Comparison of ENCODE assay signal across 9 cellular contexts in genomic region chr2:71023553-71024243, GRCh38. TPM values are rescaled to one million over a fixed set of nuclear protein-coding genes. Genes with fewer than 3 reads are reported as not detected.
DNase-seq lines count a peak whose midpoint lies in the region; TF ChIP-seq lines count a peak whose summit lies in the region.
"Not testable (repeated sequence)": the region's sequence is repeated elsewhere in the genome, so short reads cannot be mapped to it uniquely, and the experiment has no call there.
"Had no signal": no experiment of that assay in that cellular context is flagged by ENCODE, and none has a peak within 500 bp of the region (broad histone marks: within the 10 kb centered on the region; RNA-seq: fewer than 3 reads in every experiment).

No MANE protein-coding gene starts in this region.

- intact Hi-C loops in thyroid gland (cut with DNase I), result not testable (repeated sequence)

- not testable (repeated sequence) for H3K36me3 ChIP-seq in thyroid gland

- peaks cover 0 to 12% of the 10 kb centered on the region in 2 donors for H3K4me1 ChIP-seq in thyroid gland

- peak overlapping the region; percentile 73 for H3K27ac Mint-ChIP-seq in activated T-cell treated with anti-CD3 and anti-CD28 coated beads, Interleukin-2, amount 50 U/mL, for 24 hours
- H3K27ac Mint-ChIP-seq in mesothelial cell of epicardium, result peak overlapping the region; percentile 68

- not testable (repeated sequence) for H3K36me3 Mint-ChIP-seq in activated T-cell treated with anti-CD3 and anti-CD28 coated beads, Interleukin-2, amount 50 U/mL, for 24 hours (ENCODE audit: low read depth); mesothelial cell of epicardium

- peaks cover 13% of the 10 kb centered on the region for H3K4me1 Mint-ChIP-seq in activated T-cell treated with anti-CD3 and anti-CD28 coated beads, Interleukin-2, amount 50 U/mL, for 24 hours (ENCODE audit: low read depth)
- peaks cover 15% of the 10 kb centered on the region for H3K4me1 Mint-ChIP-seq in mesothelial cell of epicardium

- not testable (repeated sequence) for H3K4me3 ChIP-seq in thyroid gland (replicated peaks in 1 of 3)

- not testable (repeated sequence) for H3K27me3 ChIP-seq in thyroid gland

- WGBS in thyroid gland, 2 donors, result 38 to 39% methylated on average over 15 of the region's 15 CpGs

- not testable (repeated sequence) for H3K4me3 Mint-ChIP-seq in activated T-cell treated with anti-CD3 and anti-CD28 coated beads, Interleukin-2, amount 50 U/mL, for 24 hours; mesothelial cell of epicardium

- not testable (repeated sequence) for H3K27me3 Mint-ChIP-seq in activated T-cell treated with anti-CD3 and anti-CD28 coated beads, Interleukin-2, amount 50 U/mL, for 24 hours; mesothelial cell of epicardium (ENCODE audit: low read depth)

- POLR2A ChIA-PET in GM10248 (lab: Yijun Ruan, JAX), result not testable (repeated sequence)

- peak overlapping the region in 1 of 3 donors; percentile 74 for H3K27ac ChIP-seq in thyroid gland

- not testable (repeated sequence) for TF ChIP-seq POLR2A in thyroid gland (IDR thresholded peaks at IDR 0.05)

- CTCF ChIA-PET in GM10248 (lab: Yijun Ruan, JAX), result interaction anchor here (0.9 to 2.0 kb wide), 6 partner anchors 22 to 131 kb away, joined by 3 to 8 read pairs (median 4); no protein-coding TSS in a partner anchor

- not testable (repeated sequence) for H3K9me3 Mint-ChIP-seq in activated T-cell treated with anti-CD3 and anti-CD28 coated beads, Interleukin-2, amount 50 U/mL, for 24 hours; mesothelial cell of epicardium

- H3K9me3 ChIP-seq in thyroid gland, result not testable (repeated sequence)

- peak; percentile 17 for DNase-seq in GM10248 (ENCODE audit: extremely low spot score)
- DNase-seq in NCI-H510A (lab: John Stamatoyannopoulos, UW), result peak; percentile 8
- DNase-seq in activated CD4-positive, CD25-positive, alpha-beta regulatory T cell (lab: John Stamatoyannopoulos, UW), result peak; percentile 17 to 28 (median 24)
- peak; percentile 70 for DNase-seq in activated T-cell treated with anti-CD3 and anti-CD28 coated beads, Interleukin-2, amount 50 U/mL, for 24 hours
- peak; percentile 53 for DNase-seq in central memory CD4-positive, alpha-beta T cell
- not testable (repeated sequence) for DNase-seq in mesothelial cell of epicardium (ENCODE audit: low spot score in 2 of 2, unreplicated experiment in 2 of 2)
- DNase-seq in stimulated activated CD4-positive, alpha-beta T cell treated with anti-CD3 and anti-CD28 coated beads, Interleukin-4, amount 100 ng/mL, for 24 hours, result peak; percentile 82
- peak; percentile 81 to 82 for DNase-seq in thyroid gland

- peak; percentile 46 for TF ChIP-seq CTCF in GM10248 (IDR thresholded peaks at IDR 0.05; ENCODE audit: control extremely low read depth, extremely low read depth, low read depth, missing control alignments)
- not testable (repeated sequence) for TF ChIP-seq CTCF in mesothelial cell of epicardium (IDR thresholded peaks at IDR 0.05; ENCODE audit: unreplicated experiment)
- peak in 3 of 6 experiments; percentile 26 to 56 (median 35) for TF ChIP-seq CTCF in thyroid gland (IDR thresholded peaks at IDR 0.05)

RNA-seq across cellular contexts. Expression of gene TEX261, which starts 29.0 kb away (rescaled TPM):
- total RNA-seq in mesothelial cell of epicardium (33.0 to 34.1 TPM (median 33.8 TPM) in 3 replicates), thyroid gland (10 to 100 TPM; 37.9 to 67.7 (median 51.4) TPM)

RNA-seq across cellular contexts. Expression of gene NAGK, which starts 44.8 kb away (rescaled TPM):
- total RNA-seq in mesothelial cell of epicardium, result 90.5 to 98.4 TPM (median 96.2 TPM) in 3 replicates
- 10 to 100 TPM; 40.5 to 88.0 (median 70.0) TPM for total RNA-seq in thyroid gland

RNA-seq across cellular contexts. Expression of gene ANKRD53, which starts 45.3 kb away (rescaled TPM):
- total RNA-seq in mesothelial cell of epicardium (3.6 to 4.9 TPM (median 4.0 TPM) in 3 replicates), thyroid gland (1 to 10 TPM; 1.5 to 4.3 (median 2.7) TPM)
- total RNA-seq: SJSA1 had no signal
